Comparison of ENCODE assay signal across 1 cellular context in the genomic region with DNA sequence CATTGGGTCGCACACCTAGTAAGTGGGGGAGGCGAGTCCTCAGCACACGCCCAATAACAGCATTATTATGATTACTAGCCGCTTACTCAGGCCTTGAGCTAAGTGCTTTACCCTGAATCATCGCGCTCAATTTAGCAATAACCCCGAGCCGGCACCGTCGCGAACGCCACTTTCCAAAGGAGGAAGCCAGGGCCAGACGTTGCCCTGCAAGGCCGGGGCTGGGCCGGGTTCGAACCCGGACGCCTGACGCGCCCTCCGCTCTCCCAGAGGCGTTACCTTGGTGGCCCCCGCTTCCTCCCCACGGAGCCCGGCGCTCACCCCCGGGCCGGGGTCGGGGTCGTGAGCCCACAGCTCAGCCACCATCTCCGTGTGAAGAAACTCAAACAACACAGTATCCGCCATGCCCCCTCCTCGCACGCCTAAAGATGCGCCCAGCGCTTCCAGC.
TF ChIP-seq lines count a peak whose summit lies in the region.

A gene with protein sequence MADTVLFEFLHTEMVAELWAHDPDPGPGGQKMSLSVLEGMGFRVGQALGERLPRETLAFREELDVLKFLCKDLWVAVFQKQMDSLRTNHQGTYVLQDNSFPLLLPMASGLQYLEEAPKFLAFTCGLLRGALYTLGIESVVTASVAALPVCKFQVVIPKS (minus strand): TSS at position 421 of the 445 bp plus-strand sequence. CDS start 19 bp downstream, at position 402.

TF ChIP-seq in K562, 482 proteins besides CTCF, POLR2A, EP300 and RAD21 (continues in another document):
- TF ChIP-seq, protein P1, sequence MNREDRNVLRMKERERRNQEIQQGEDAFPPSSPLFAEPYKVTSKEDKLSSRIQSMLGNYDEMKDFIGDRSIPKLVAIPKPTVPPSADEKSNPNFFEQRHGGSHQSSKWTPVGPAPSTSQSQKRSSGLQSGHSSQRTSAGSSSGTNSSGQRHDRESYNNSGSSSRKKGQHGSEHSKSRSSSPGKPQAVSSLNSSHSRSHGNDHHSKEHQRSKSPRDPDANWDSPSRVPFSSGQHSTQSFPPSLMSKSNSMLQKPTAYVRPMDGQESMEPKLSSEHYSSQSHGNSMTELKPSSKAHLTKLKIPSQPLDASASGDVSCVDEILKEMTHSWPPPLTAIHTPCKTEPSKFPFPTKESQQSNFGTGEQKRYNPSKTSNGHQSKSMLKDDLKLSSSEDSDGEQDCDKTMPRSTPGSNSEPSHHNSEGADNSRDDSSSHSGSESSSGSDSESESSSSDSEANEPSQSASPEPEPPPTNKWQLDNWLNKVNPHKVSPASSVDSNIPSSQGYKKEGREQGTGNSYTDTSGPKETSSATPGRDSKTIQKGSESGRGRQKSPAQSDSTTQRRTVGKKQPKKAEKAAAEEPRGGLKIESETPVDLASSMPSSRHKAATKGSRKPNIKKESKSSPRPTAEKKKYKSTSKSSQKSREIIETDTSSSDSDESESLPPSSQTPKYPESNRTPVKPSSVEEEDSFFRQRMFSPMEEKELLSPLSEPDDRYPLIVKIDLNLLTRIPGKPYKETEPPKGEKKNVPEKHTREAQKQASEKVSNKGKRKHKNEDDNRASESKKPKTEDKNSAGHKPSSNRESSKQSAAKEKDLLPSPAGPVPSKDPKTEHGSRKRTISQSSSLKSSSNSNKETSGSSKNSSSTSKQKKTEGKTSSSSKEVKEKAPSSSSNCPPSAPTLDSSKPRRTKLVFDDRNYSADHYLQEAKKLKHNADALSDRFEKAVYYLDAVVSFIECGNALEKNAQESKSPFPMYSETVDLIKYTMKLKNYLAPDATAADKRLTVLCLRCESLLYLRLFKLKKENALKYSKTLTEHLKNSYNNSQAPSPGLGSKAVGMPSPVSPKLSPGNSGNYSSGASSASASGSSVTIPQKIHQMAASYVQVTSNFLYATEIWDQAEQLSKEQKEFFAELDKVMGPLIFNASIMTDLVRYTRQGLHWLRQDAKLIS (CRISPR knock-in tag; IDR thresholded peaks at IDR 0.05) = no peak
- TF ChIP-seq NFYB (IDR thresholded peaks at IDR 0.05; ENCODE audit: extremely low read depth, insufficient read length) (peak; percentile 85), TAF7 (tag; IDR thresholded peaks at IDR 0.05) (peak; percentile 63; the same call in 1 of the 2 replicates), CREBBP (IDR thresholded peaks at IDR 0.05; ENCODE audit: low read depth, low read length) (no peak), ZNF551 (CRISPR knock-in tag; IDR thresholded peaks at IDR 0.05) (no peak), RBFOX2 (IDR thresholded peaks at IDR 0.05; ENCODE audit: low read depth, low read length) (peak; percentile 89), TAF9B (IDR thresholded peaks at IDR 0.05; ENCODE audit: partially characterized antibody) (peak; percentile 69), SMAD4 (CRISPR knock-in tag; conservative IDR thresholded peaks at IDR 0.05) (no peak), ZNF347 (CRISPR knock-in tag; IDR thresholded peaks at IDR 0.05; ENCODE audit: low read depth) (no peak), NR2C1 (IDR thresholded peaks at IDR 0.05) (no peak), NR2C1 (tag; IDR thresholded peaks at IDR 0.05) (no peak), ESRRB (CRISPR knock-in tag; IDR thresholded peaks at IDR 0.05; ENCODE audit: borderline replicate concordance) (no peak), MBD2 (IDR thresholded peaks at IDR 0.05; ENCODE audit: borderline replicate concordance, low read depth) (no peak), ZFP30 (CRISPR knock-in tag; IDR thresholded peaks at IDR 0.05; ENCODE audit: borderline replicate concordance) (no peak), RBM25 (IDR thresholded peaks at IDR 0.05; ENCODE audit: low read depth, low read length, severe bottlenecking) (no peak), BDP1 (IDR thresholded peaks at IDR 0.05; ENCODE audit: insufficient read depth, insufficient read length) (no peak), POLR2B (IDR thresholded peaks at IDR 0.05; ENCODE audit: low read depth, partially characterized antibody) (peak; percentile 61), ZNF217 (CRISPR knock-in tag; IDR thresholded peaks at IDR 0.05) (no peak), TCF7L2 (IDR thresholded peaks at IDR 0.05; ENCODE audit: low read depth, low read length) (no peak), MCM7 (IDR thresholded peaks at IDR 0.05) (no peak), HLTF (IDR thresholded peaks at IDR 0.05) (no peak), ZNF77 (CRISPR knock-in tag; IDR thresholded peaks at IDR 0.05) (no peak), ZKSCAN1 (IDR thresholded peaks at IDR 0.05; ENCODE audit: low read depth, low read length) (no peak), SAFB2 (IDR thresholded peaks at IDR 0.05; ENCODE audit: borderline replicate concordance, low read depth, low read length, severe bottlenecking) (no peak)
- TF ChIP-seq, protein P2, sequence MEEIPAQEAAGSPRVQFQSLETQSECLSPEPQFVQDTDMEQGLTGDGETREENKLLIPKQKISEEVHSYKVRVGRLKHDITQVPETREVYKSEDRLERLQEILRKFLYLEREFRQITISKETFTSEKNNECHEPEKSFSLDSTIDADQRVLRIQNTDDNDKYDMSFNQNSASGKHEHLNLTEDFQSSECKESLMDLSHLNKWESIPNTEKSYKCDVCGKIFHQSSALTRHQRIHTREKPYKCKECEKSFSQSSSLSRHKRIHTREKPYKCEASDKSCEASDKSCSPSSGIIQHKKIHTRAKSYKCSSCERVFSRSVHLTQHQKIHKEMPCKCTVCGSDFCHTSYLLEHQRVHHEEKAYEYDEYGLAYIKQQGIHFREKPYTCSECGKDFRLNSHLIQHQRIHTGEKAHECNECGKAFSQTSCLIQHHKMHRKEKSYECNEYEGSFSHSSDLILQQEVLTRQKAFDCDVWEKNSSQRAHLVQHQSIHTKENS (CRISPR knock-in tag; IDR thresholded peaks at IDR 0.05) = no peak
- TF ChIP-seq, protein P3, sequence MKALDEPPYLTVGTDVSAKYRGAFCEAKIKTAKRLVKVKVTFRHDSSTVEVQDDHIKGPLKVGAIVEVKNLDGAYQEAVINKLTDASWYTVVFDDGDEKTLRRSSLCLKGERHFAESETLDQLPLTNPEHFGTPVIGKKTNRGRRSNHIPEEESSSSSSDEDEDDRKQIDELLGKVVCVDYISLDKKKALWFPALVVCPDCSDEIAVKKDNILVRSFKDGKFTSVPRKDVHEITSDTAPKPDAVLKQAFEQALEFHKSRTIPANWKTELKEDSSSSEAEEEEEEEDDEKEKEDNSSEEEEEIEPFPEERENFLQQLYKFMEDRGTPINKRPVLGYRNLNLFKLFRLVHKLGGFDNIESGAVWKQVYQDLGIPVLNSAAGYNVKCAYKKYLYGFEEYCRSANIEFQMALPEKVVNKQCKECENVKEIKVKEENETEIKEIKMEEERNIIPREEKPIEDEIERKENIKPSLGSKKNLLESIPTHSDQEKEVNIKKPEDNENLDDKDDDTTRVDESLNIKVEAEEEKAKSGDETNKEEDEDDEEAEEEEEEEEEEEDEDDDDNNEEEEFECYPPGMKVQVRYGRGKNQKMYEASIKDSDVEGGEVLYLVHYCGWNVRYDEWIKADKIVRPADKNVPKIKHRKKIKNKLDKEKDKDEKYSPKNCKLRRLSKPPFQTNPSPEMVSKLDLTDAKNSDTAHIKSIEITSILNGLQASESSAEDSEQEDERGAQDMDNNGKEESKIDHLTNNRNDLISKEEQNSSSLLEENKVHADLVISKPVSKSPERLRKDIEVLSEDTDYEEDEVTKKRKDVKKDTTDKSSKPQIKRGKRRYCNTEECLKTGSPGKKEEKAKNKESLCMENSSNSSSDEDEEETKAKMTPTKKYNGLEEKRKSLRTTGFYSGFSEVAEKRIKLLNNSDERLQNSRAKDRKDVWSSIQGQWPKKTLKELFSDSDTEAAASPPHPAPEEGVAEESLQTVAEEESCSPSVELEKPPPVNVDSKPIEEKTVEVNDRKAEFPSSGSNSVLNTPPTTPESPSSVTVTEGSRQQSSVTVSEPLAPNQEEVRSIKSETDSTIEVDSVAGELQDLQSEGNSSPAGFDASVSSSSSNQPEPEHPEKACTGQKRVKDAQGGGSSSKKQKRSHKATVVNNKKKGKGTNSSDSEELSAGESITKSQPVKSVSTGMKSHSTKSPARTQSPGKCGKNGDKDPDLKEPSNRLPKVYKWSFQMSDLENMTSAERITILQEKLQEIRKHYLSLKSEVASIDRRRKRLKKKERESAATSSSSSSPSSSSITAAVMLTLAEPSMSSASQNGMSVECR (CRISPR knock-in tag; IDR thresholded peaks at IDR 0.05) = peak; percentile 22; the same call in 1 of the 2 replicates
- TF ChIP-seq, protein P4, sequence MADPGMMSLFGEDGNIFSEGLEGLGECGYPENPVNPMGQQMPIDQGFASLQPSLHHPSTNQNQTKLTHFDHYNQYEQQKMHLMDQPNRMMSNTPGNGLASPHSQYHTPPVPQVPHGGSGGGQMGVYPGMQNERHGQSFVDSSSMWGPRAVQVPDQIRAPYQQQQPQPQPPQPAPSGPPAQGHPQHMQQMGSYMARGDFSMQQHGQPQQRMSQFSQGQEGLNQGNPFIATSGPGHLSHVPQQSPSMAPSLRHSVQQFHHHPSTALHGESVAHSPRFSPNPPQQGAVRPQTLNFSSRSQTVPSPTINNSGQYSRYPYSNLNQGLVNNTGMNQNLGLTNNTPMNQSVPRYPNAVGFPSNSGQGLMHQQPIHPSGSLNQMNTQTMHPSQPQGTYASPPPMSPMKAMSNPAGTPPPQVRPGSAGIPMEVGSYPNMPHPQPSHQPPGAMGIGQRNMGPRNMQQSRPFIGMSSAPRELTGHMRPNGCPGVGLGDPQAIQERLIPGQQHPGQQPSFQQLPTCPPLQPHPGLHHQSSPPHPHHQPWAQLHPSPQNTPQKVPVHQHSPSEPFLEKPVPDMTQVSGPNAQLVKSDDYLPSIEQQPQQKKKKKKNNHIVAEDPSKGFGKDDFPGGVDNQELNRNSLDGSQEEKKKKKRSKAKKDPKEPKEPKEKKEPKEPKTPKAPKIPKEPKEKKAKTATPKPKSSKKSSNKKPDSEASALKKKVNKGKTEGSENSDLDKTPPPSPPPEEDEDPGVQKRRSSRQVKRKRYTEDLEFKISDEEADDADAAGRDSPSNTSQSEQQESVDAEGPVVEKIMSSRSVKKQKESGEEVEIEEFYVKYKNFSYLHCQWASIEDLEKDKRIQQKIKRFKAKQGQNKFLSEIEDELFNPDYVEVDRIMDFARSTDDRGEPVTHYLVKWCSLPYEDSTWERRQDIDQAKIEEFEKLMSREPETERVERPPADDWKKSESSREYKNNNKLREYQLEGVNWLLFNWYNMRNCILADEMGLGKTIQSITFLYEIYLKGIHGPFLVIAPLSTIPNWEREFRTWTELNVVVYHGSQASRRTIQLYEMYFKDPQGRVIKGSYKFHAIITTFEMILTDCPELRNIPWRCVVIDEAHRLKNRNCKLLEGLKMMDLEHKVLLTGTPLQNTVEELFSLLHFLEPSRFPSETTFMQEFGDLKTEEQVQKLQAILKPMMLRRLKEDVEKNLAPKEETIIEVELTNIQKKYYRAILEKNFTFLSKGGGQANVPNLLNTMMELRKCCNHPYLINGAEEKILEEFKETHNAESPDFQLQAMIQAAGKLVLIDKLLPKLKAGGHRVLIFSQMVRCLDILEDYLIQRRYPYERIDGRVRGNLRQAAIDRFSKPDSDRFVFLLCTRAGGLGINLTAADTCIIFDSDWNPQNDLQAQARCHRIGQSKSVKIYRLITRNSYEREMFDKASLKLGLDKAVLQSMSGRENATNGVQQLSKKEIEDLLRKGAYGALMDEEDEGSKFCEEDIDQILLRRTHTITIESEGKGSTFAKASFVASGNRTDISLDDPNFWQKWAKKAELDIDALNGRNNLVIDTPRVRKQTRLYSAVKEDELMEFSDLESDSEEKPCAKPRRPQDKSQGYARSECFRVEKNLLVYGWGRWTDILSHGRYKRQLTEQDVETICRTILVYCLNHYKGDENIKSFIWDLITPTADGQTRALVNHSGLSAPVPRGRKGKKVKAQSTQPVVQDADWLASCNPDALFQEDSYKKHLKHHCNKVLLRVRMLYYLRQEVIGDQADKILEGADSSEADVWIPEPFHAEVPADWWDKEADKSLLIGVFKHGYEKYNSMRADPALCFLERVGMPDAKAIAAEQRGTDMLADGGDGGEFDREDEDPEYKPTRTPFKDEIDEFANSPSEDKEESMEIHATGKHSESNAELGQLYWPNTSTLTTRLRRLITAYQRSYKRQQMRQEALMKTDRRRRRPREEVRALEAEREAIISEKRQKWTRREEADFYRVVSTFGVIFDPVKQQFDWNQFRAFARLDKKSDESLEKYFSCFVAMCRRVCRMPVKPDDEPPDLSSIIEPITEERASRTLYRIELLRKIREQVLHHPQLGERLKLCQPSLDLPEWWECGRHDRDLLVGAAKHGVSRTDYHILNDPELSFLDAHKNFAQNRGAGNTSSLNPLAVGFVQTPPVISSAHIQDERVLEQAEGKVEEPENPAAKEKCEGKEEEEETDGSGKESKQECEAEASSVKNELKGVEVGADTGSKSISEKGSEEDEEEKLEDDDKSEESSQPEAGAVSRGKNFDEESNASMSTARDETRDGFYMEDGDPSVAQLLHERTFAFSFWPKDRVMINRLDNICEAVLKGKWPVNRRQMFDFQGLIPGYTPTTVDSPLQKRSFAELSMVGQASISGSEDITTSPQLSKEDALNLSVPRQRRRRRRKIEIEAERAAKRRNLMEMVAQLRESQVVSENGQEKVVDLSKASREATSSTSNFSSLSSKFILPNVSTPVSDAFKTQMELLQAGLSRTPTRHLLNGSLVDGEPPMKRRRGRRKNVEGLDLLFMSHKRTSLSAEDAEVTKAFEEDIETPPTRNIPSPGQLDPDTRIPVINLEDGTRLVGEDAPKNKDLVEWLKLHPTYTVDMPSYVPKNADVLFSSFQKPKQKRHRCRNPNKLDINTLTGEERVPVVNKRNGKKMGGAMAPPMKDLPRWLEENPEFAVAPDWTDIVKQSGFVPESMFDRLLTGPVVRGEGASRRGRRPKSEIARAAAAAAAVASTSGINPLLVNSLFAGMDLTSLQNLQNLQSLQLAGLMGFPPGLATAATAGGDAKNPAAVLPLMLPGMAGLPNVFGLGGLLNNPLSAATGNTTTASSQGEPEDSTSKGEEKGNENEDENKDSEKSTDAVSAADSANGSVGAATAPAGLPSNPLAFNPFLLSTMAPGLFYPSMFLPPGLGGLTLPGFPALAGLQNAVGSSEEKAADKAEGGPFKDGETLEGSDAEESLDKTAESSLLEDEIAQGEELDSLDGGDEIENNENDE (IDR thresholded peaks at IDR 0.05; ENCODE audit: low read depth, low read length) = no peak
- TF ChIP-seq, protein P5, sequence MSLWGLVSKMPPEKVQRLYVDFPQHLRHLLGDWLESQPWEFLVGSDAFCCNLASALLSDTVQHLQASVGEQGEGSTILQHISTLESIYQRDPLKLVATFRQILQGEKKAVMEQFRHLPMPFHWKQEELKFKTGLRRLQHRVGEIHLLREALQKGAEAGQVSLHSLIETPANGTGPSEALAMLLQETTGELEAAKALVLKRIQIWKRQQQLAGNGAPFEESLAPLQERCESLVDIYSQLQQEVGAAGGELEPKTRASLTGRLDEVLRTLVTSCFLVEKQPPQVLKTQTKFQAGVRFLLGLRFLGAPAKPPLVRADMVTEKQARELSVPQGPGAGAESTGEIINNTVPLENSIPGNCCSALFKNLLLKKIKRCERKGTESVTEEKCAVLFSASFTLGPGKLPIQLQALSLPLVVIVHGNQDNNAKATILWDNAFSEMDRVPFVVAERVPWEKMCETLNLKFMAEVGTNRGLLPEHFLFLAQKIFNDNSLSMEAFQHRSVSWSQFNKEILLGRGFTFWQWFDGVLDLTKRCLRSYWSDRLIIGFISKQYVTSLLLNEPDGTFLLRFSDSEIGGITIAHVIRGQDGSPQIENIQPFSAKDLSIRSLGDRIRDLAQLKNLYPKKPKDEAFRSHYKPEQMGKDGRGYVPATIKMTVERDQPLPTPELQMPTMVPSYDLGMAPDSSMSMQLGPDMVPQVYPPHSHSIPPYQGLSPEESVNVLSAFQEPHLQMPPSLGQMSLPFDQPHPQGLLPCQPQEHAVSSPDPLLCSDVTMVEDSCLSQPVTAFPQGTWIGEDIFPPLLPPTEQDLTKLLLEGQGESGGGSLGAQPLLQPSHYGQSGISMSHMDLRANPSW (CRISPR knock-in tag; IDR thresholded peaks at IDR 0.05) = peak; percentile 6; the same call in 1 of the 2 replicates
